ENCODE assay signal across 8 cellular contexts in the genomic region with DNA sequence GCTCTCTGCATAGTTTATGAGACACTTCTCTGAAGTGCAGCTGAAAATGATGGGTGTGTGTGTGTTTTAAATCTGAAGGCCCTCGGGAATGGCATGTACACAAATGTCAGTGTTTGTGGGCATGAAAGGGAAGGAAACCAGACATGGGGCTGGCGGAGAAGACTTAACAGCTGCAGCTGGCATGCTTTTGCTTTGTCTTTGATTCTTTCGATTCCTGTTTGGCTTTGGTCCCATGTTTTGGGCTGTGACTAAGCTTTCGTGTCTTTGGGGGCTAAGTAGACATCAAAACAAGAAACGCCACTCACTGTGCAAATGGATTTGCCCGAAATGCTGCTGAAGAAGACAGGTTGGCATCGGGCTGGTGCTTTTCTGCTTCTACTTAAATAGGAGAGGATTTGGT.
DNase-seq lines count a peak whose midpoint lies in the region; ATAC-seq and TF ChIP-seq lines count a peak whose summit lies in the region.

No MANE protein-coding gene starts in this region.

- no peak for TF ChIP-seq CTCF in DOHH2 (IDR thresholded peaks at IDR 0.05; ENCODE audit: low read depth, low read length, poor library complexity, severe bottlenecking)
- TF ChIP-seq CTCF in fibroblast of mammary gland (conservative IDR thresholded peaks at IDR 0.05; ENCODE audit: control insufficient read depth, insufficient read depth, low read depth, low read length) = no peak
- TF ChIP-seq CTCF in suprapubic skin (IDR thresholded peaks at IDR 0.05) = no peak

- ATAC-seq in HG02798 (IDR thresholded peaks at IDR 0.05; ENCODE audit: poor library complexity, unreplicated experiment) = peak; percentile 84
- peak; percentile 82 for ATAC-seq in activated CD4-positive, alpha-beta T cell treated with anti-CD3 and anti-CD28 coated beads for 36 hours
- ATAC-seq in stimulated activated memory B cell treated with anti-CD40 and anti-IgM and Interleukin-4, amounts not matched to agents 10 μg/mL and 1 μg/mL and 100 μg/mL, for 72 hours = peak; percentile 97

- WGBS in suprapubic skin = 32% methylated on average over 7 of the region's 7 CpGs

- H3K9me3 ChIP-seq in DOHH2 (ENCODE audit: control insufficient read depth, insufficient read depth, low read length) (peaks cover 41% of the 10 kb centered on the region), suprapubic skin (peaks cover 4% of the 10 kb centered on the region)

- POLR2A ChIA-PET in activated CD4-positive, alpha-beta T cell treated with anti-CD3 and anti-CD28 coated beads for 36 hours (lab: Charles Lee) = interaction anchor here (0.5 to 0.9 kb wide), 2 partner anchors 107 to 1080 kb away, joined by 3 read pairs; no protein-coding TSS in a partner anchor

- H3K4me3 Mint-ChIP-seq in activated CD4-positive, alpha-beta T cell treated with anti-CD3 and anti-CD28 coated beads for 36 hours = peak overlapping the region; percentile 60
- peak overlapping the region; percentile 69 for H3K4me3 Mint-ChIP-seq in stimulated activated memory B cell treated with anti-CD40 and anti-IgM and Interleukin-4, amounts not matched to agents 10 μg/mL and 1 μg/mL and 100 μg/mL, for 72 hours

- no peaks in the 10 kb centered on the region for H3F3A ChIP-seq in DOHH2 (ENCODE audit: control insufficient read depth, insufficient read depth)

- peaks cover 8% of the 10 kb centered on the region for H3K4me1 ChIP-seq in DOHH2 (ENCODE audit: control insufficient read depth, low read length)
- no peaks in the 10 kb centered on the region for H3K4me1 ChIP-seq in suprapubic skin

- H3K9me2 ChIP-seq in DOHH2 (replicated peaks; ENCODE audit: control insufficient read depth, low read length) = no peaks in the 10 kb centered on the region

- peak; percentile 66 for DNase-seq in activated CD4-positive, alpha-beta T cell treated with anti-CD3 and anti-CD28 coated beads for 36 hours
- DNase-seq in fibroblast of mammary gland (ENCODE audit: low read depth) = peak; percentile 55
- DNase-seq in NK-92 (lab: John Stamatoyannopoulos, UW; ENCODE audit: unreplicated experiment) = no peak
- no peak for DNase-seq in erythroblast (lab: John Stamatoyannopoulos, UW)
- DNase-seq in suprapubic skin (ENCODE audit: low spot score in 2 of 2) = no peak

- no peak for TF ChIP-seq EP300 in suprapubic skin (IDR thresholded peaks at IDR 0.05)

- H3K79me2 ChIP-seq in DOHH2 (ENCODE audit: control insufficient read depth, low read length) = no peaks in the 10 kb centered on the region

- no peak overlapping the region for H3K27ac ChIP-seq in DOHH2 (ENCODE audit: low read depth, low read length)
- no peak overlapping the region for H3K27ac ChIP-seq in suprapubic skin

- CTCF ChIA-PET in activated CD4-positive, alpha-beta T cell treated with anti-CD3 and anti-CD28 coated beads for 36 hours (lab: Charles Lee) = interaction anchor here (0.5 to 2.5 kb wide), 10 partner anchors 9 to 295 kb away, joined by 3 to 17 read pairs (median 4); partner anchors contain the start of gene PFKFB3

- H3K27ac Mint-ChIP-seq in activated CD4-positive, alpha-beta T cell treated with anti-CD3 and anti-CD28 coated beads for 36 hours = peak overlapping the region; percentile 86
- peak overlapping the region; percentile 65 for H3K27ac Mint-ChIP-seq in stimulated activated memory B cell treated with anti-CD40 and anti-IgM and Interleukin-4, amounts not matched to agents 10 μg/mL and 1 μg/mL and 100 μg/mL, for 72 hours

- no peaks in the 10 kb centered on the region for H3K27me3 ChIP-seq in DOHH2 (ENCODE audit: control insufficient read depth, low read length)
- no peaks in the 10 kb centered on the region for H3K27me3 ChIP-seq in suprapubic skin

- H3K36me3 ChIP-seq in DOHH2 (ENCODE audit: control insufficient read depth, low read length) (no peaks in the 10 kb centered on the region), suprapubic skin (no peaks in the 10 kb centered on the region)

- H3K4me2 ChIP-seq in DOHH2 (ENCODE audit: low read length) = 0 out of 2 replicates have a peak overlapping the region, but pooled peaks have one; percentile 2

- peaks cover 24% of the 10 kb centered on the region for H3K4me1 Mint-ChIP-seq in activated CD4-positive, alpha-beta T cell treated with anti-CD3 and anti-CD28 coated beads for 36 hours
- peaks cover 20% of the 10 kb centered on the region for H3K4me1 Mint-ChIP-seq in stimulated activated memory B cell treated with anti-CD40 and anti-IgM and Interleukin-4, amounts not matched to agents 10 μg/mL and 1 μg/mL and 100 μg/mL, for 72 hours

- TF ChIP-seq POLR2A in erythroblast (IDR thresholded peaks at IDR 0.05; ENCODE audit: low read length) (no peak), suprapubic skin (IDR thresholded peaks at IDR 0.05) (no peak)

- intact Hi-C loops in activated CD4-positive, alpha-beta T cell treated with anti-CD3 and anti-CD28 coated beads for 36 hours (cut with DNase I, micrococcal nuclease) = loop anchor here (1.0 kb wide), 1 partner anchor 34 kb away; no protein-coding TSS in a partner anchor

- H3K4me3 ChIP-seq in DOHH2 (ENCODE audit: low read length) (no peak overlapping the region), fibroblast of mammary gland (ENCODE audit: control insufficient read depth, low read depth, low read length) (no peak overlapping the region), suprapubic skin (no peak overlapping the region)

- no peaks in the 10 kb centered on the region for H3K27me3 Mint-ChIP-seq in activated CD4-positive, alpha-beta T cell treated with anti-CD3 and anti-CD28 coated beads for 36 hours
- no peaks in the 10 kb centered on the region for H3K27me3 Mint-ChIP-seq in stimulated activated memory B cell treated with anti-CD40 and anti-IgM and Interleukin-4, amounts not matched to agents 10 μg/mL and 1 μg/mL and 100 μg/mL, for 72 hours

- peaks cover 21% of the 10 kb centered on the region for H3K9me3 Mint-ChIP-seq in activated CD4-positive, alpha-beta T cell treated with anti-CD3 and anti-CD28 coated beads for 36 hours (ENCODE audit: low read depth)
- peaks cover 11% of the 10 kb centered on the region for H3K9me3 Mint-ChIP-seq in stimulated activated memory B cell treated with anti-CD40 and anti-IgM and Interleukin-4, amounts not matched to agents 10 μg/mL and 1 μg/mL and 100 μg/mL, for 72 hours

- peaks cover 30% of the 10 kb centered on the region for H3K36me3 Mint-ChIP-seq in activated CD4-positive, alpha-beta T cell treated with anti-CD3 and anti-CD28 coated beads for 36 hours (ENCODE audit: low read depth)
- peaks cover 7% of the 10 kb centered on the region for H3K36me3 Mint-ChIP-seq in stimulated activated memory B cell treated with anti-CD40 and anti-IgM and Interleukin-4, amounts not matched to agents 10 μg/mL and 1 μg/mL and 100 μg/mL, for 72 hours

- H4K20me1 ChIP-seq in DOHH2 (ENCODE audit: control insufficient read depth, insufficient read depth, low read depth, low read length) = no peaks in the 10 kb centered on the region

Comparison
In these comparisons a context has a peak if more than half of its experiments do, and no peak if none do; other contexts are left out.
1. DNase-seq: peak in activated CD4-positive, alpha-beta T cell treated with anti-CD3 and anti-CD28 coated beads for 36 hours (single experiment) and fibroblast of mammary gland (single experiment); none in NK-92 (single experiment), erythroblast (0 of 2) and suprapubic skin (0 of 2).
2. Peak in every context shown above with its lines, with median percentiles within 50 percentile points of each other: ATAC-seq.